Comparison of ENCODE assay signal across 10 cellular contexts in genomic region chr10:89536013-89536354, GRCh38. TPM values are rescaled to one million over a fixed set of nuclear protein-coding genes. Genes with fewer than 3 reads are reported as not detected.
A peak's percentile ranks its signal among the peaks of the same experiment; 100 is the strongest.
DNase-seq lines count a peak whose midpoint lies in the region; ATAC-seq and TF ChIP-seq lines count a peak whose summit lies in the region.
"Had no signal": no experiment of that assay in that cellular context is flagged by ENCODE, and none has a peak within 500 bp of the region (broad histone marks: within the 10 kb centered on the region; RNA-seq: fewer than 3 reads in every experiment).

No MANE protein-coding gene starts in this region.

- H3K27me3 Mint-ChIP-seq in brain (peaks cover 90% of the 10 kb centered on the region), progenitor cell of endocrine pancreas (peaks cover 48% of the 10 kb centered on the region)
- H3K27me3 Mint-ChIP-seq in natural killer cell treated with Interleukin-12 subunit alpha and Interleukin-12 subunit beta and Interleukin-15 and Interleukin-18, amount 100 ng/mL, for 72 hours, result peaks cover 38 to 69% of the 10 kb centered on the region in 2 donors

- H3K36me3 Mint-ChIP-seq in brain (no peaks in the 10 kb centered on the region), progenitor cell of endocrine pancreas (ENCODE audit: insufficient read depth) (peaks cover 1% of the 10 kb centered on the region)
- no peaks in the 10 kb centered on the region for H3K36me3 Mint-ChIP-seq in natural killer cell treated with Interleukin-12 subunit alpha and Interleukin-12 subunit beta and Interleukin-15 and Interleukin-18, amount 100 ng/mL, for 72 hours
- H3K36me3 Mint-ChIP-seq: CD8-positive, alpha-beta memory T cell had no signal

- peak overlapping the region; percentile 32 for H3K4me3 ChIP-seq in hepatocyte

- peak; percentile 18 for DNase-seq in GM10266 (ENCODE audit: extremely low spot score)
- DNase-seq in hepatocyte (ENCODE audit: low spot score), result no peak
- DNase-seq in progenitor cell of endocrine pancreas (ENCODE audit: low spot score, unreplicated experiment), result no peak
- DNase-seq in NCI-H128 (lab: John Stamatoyannopoulos, UW; ENCODE audit: unreplicated experiment), result no peak
- DNase-seq in natural killer cell treated with Interleukin-12 subunit alpha and Interleukin-12 subunit beta and Interleukin-15 and Interleukin-18, amount 100 ng/mL, for 72 hours (ENCODE audit: low spot score), result no peak
- no peak for DNase-seq in EL
- DNase-seq: activated T-cell treated with anti-CD3 and anti-CD28 coated beads, Interleukin-2, amount 50 U/mL, for 4 hours; CD8-positive, alpha-beta memory T cell had no signal

- H3K9me3 Mint-ChIP-seq in brain, result peaks cover 0 to 7% (median 0%) of the 10 kb centered on the region in 5 experiments
- H3K9me3 Mint-ChIP-seq in progenitor cell of endocrine pancreas (ENCODE audit: low read depth), result no peaks in the 10 kb centered on the region
- H3K9me3 Mint-ChIP-seq in natural killer cell treated with Interleukin-12 subunit alpha and Interleukin-12 subunit beta and Interleukin-15 and Interleukin-18, amount 100 ng/mL, for 72 hours, result no peaks in the 10 kb centered on the region
- H3K9me3 Mint-ChIP-seq: activated T-cell treated with anti-CD3 and anti-CD28 coated beads, Interleukin-2, amount 50 U/mL, for 4 hours; CD8-positive, alpha-beta memory T cell had no signal

- H3K36me3 ChIP-seq in hepatocyte (replicated peaks; ENCODE audit: insufficient read depth, low read depth), result no peaks in the 10 kb centered on the region

- peak overlapping the region; percentile 56 for H2AFZ ChIP-seq in hepatocyte

- 12% methylated on average over 16 of the region's 16 CpGs for WGBS in hepatocyte (ENCODE audit: low lambda C conversion rate, missing lambda C conversion rate)

- peaks cover 53% of the 10 kb centered on the region for H3K27me3 ChIP-seq in hepatocyte

- H3K9me2 ChIP-seq in hepatocyte (replicated peaks; ENCODE audit: insufficient read depth), result no peaks in the 10 kb centered on the region

- peaks cover 13% of the 10 kb centered on the region for H3K4me1 ChIP-seq in hepatocyte (ENCODE audit: insufficient read depth)

- H3K4me3 Mint-ChIP-seq in brain, result peak overlapping the region; percentile 43 to 74 (median 64)
- peak overlapping the region; percentile 76 for H3K4me3 Mint-ChIP-seq in progenitor cell of endocrine pancreas (ENCODE audit: low read depth)
- H3K4me3 Mint-ChIP-seq in natural killer cell treated with Interleukin-12 subunit alpha and Interleukin-12 subunit beta and Interleukin-15 and Interleukin-18, amount 100 ng/mL, for 72 hours, result no peak overlapping the region
- H3K4me3 Mint-ChIP-seq: activated T-cell treated with anti-CD3 and anti-CD28 coated beads, Interleukin-2, amount 50 U/mL, for 4 hours had no signal

- no peaks in the 10 kb centered on the region for H4K20me1 ChIP-seq in hepatocyte (ENCODE audit: insufficient read depth, poor library complexity, severe bottlenecking)

- no peak overlapping the region for H3K27ac ChIP-seq in hepatocyte

- TF ChIP-seq CTCF in GM10266 (IDR thresholded peaks at IDR 0.05; ENCODE audit: control insufficient read depth, insufficient read depth, low read depth, missing control alignments) (no peak), brain (conservative IDR thresholded peaks at IDR 0.05) (no peak), hepatocyte (IDR thresholded peaks at IDR 0.05; ENCODE audit: poor library complexity) (no peak), progenitor cell of endocrine pancreas (IDR thresholded peaks at IDR 0.05; ENCODE audit: unreplicated experiment) (no peak)

- H3K27ac Mint-ChIP-seq in brain (no peak overlapping the region), progenitor cell of endocrine pancreas (peak overlapping the region; percentile 41)
- no peak overlapping the region for H3K27ac Mint-ChIP-seq in natural killer cell treated with Interleukin-12 subunit alpha and Interleukin-12 subunit beta and Interleukin-15 and Interleukin-18, amount 100 ng/mL, for 72 hours

- peaks cover 13% of the 10 kb centered on the region for H3K4me1 Mint-ChIP-seq in brain
- H3K4me1 Mint-ChIP-seq in progenitor cell of endocrine pancreas (ENCODE audit: low read depth), result peaks cover 5% of the 10 kb centered on the region
- H3K4me1 Mint-ChIP-seq in natural killer cell treated with Interleukin-12 subunit alpha and Interleukin-12 subunit beta and Interleukin-15 and Interleukin-18, amount 100 ng/mL, for 72 hours (ENCODE audit: low read depth in 2 of 2), result peaks cover 3 to 7% of the 10 kb centered on the region in 2 donors

- ATAC-seq in natural killer cell treated with Interleukin-12 subunit alpha and Interleukin-12 subunit beta and Interleukin-15 and Interleukin-18, amount 100 ng/mL, for 72 hours, result no peak
- no peak for ATAC-seq in HG03460 (IDR thresholded peaks at IDR 0.05; ENCODE audit: unreplicated experiment)

- no peaks in the 10 kb centered on the region for H3K79me2 ChIP-seq in hepatocyte

- no peaks in the 10 kb centered on the region for H3K9me3 ChIP-seq in hepatocyte (ENCODE audit: low read depth)

- H3K4me2 ChIP-seq in hepatocyte, result peak overlapping the region; percentile 99

RNA-seq across cellular contexts. Expression of gene SLC16A12, which starts 0.6 kb away (rescaled TPM):
- polyA plus RNA-seq in brain (ENCODE audit: insufficient read depth, low read depth, low replicate concordance) (0.37 TPM), hepatocyte (2.4 and 5.9 TPM in 2 replicates)
- total RNA-seq in hepatocyte (5.7 and 7.7 TPM in 2 replicates), progenitor cell of endocrine pancreas (16.1 and 20.6 TPM in 2 replicates)
- total RNA-seq in natural killer cell treated with Interleukin-12 subunit alpha and Interleukin-12 subunit beta and Interleukin-15 and Interleukin-18, amount 100 ng/mL, for 72 hours, result not detected
- total RNA-seq: activated T-cell treated with anti-CD3 and anti-CD28 coated beads, Interleukin-2, amount 50 U/mL, for 4 hours; CD8-positive, alpha-beta memory T cell had no signal
- polyA plus RNA-seq: CD8-positive, alpha-beta memory T cell had no signal
